Comparison of ENCODE assay signal across 24 cellular contexts in genomic region chr4:34492414-34492813, GRCh38.
"Had no signal": no experiment of that assay in that cellular context is flagged by ENCODE, and none has a peak within 500 bp of the region (broad histone marks: within the 10 kb centered on the region; RNA-seq: fewer than 3 reads in every experiment).

No MANE protein-coding gene starts in this region.

- DNase-seq: activated CD4-positive, alpha-beta memory T cell treated with anti-CD3 and anti-CD28 coated beads for 36 hours; activated CD4-positive, alpha-beta T cell treated with anti-CD3 and anti-CD28 coated beads, Interleukin-2, amount 10 ng/mL, durations not matched to agents 7 days and 5 days; activated CD4-positive, CD25-positive, alpha-beta regulatory T cell; activated CD8-positive, alpha-beta memory T cell treated with anti-CD3 and anti-CD28 coated beads for 24 hours; activated effector memory CD4-positive, alpha-beta T cell treated with anti-CD3 and anti-CD28 coated beads, Interleukin-2, amount 50 U/mL, for 16 hours; activated naive CD4-positive, alpha-beta T cell treated with Interleukin-2 at 50 U/mL for 16 hours; activated naive CD8-positive, alpha-beta T cell treated with anti-CD3 and anti-CD28 coated beads, Interleukin-2, amount 50 U/mL, for 24 hours; activated T-cell treated with anti-CD3 and anti-CD28 coated beads, Interleukin-2, amount 50 U/mL, for 4 hours; amniotic stem cell; body of pancreas; central memory CD4-positive, alpha-beta T cell; KG1; NCI-H1105; NCI-H1436; NCI-H1694 treated with DMSO at 0.1 percent for 48 hours; NCI-H2029 treated with DMSO at 0.1 percent for 48 hours; NCI-H510A treated with DMSO at 0.1 percent for 48 hours; NK-92 treated with Interleukin-12 subunit alpha and Interleukin-12 subunit beta, amount 100 ng/mL, for 24 hours; SJCRH30; SK-N-SH; T-cell; T-helper 2 cell; T1000 had no signal

- H3K27ac Mint-ChIP-seq: activated CD4-positive, alpha-beta memory T cell treated with anti-CD3 and anti-CD28 coated beads for 36 hours; activated CD4-positive, alpha-beta T cell treated with anti-CD3 and anti-CD28 coated beads, Interleukin-2, amount 10 ng/mL, durations not matched to agents 7 days and 5 days; activated naive CD4-positive, alpha-beta T cell treated with anti-CD3 and anti-CD28 coated beads, Interleukin-2, amount 50 U/mL, for 72 hours; activated naive CD8-positive, alpha-beta T cell treated with anti-CD3 and anti-CD28 coated beads, Interleukin-2, amount 50 U/mL, for 24 hours; T-cell had no signal

- H3K27me3 Mint-ChIP-seq: activated CD4-positive, alpha-beta memory T cell treated with anti-CD3 and anti-CD28 coated beads for 36 hours; activated CD4-positive, alpha-beta T cell treated with anti-CD3 and anti-CD28 coated beads, Interleukin-2, amount 10 ng/mL, durations not matched to agents 7 days and 5 days; activated naive CD8-positive, alpha-beta T cell treated with anti-CD3 and anti-CD28 coated beads, Interleukin-2, amount 50 U/mL, for 24 hours; T-cell had no signal

- H3K4me1 Mint-ChIP-seq: activated CD4-positive, alpha-beta T cell treated with anti-CD3 and anti-CD28 coated beads, Interleukin-2, amount 10 ng/mL, durations not matched to agents 7 days and 5 days; activated naive CD8-positive, alpha-beta T cell treated with anti-CD3 and anti-CD28 coated beads, Interleukin-2, amount 50 U/mL, for 24 hours; T-cell had no signal

- H3K36me3 Mint-ChIP-seq: activated CD4-positive, alpha-beta memory T cell treated with anti-CD3 and anti-CD28 coated beads for 36 hours; activated naive CD4-positive, alpha-beta T cell treated with anti-CD3 and anti-CD28 coated beads, Interleukin-2, amount 50 U/mL, for 72 hours; T-cell had no signal

- H3K4me3 Mint-ChIP-seq: activated CD4-positive, alpha-beta memory T cell treated with anti-CD3 and anti-CD28 coated beads for 36 hours; activated CD4-positive, alpha-beta T cell treated with anti-CD3 and anti-CD28 coated beads, Interleukin-2, amount 10 ng/mL, durations not matched to agents 7 days and 5 days; activated naive CD8-positive, alpha-beta T cell treated with anti-CD3 and anti-CD28 coated beads, Interleukin-2, amount 50 U/mL, for 24 hours; activated T-cell treated with anti-CD3 and anti-CD28 coated beads, Interleukin-2, amount 50 U/mL, for 4 hours; T-cell had no signal
